In genomic region chr19:23440791-23441190, GRCh38 we compare ENCODE assay signal across 9 cellular contexts. TPM values are rescaled to one million over a fixed set of nuclear protein-coding genes. Genes with fewer than 3 reads are reported as not detected.
DNase-seq lines count a peak whose midpoint lies in the region; ATAC-seq, FAIRE-seq and TF ChIP-seq lines count a peak whose summit lies in the region.
"Had no signal": no experiment of that assay in that cellular context is flagged by ENCODE, and none has a peak within 500 bp of the region (broad histone marks: within the 10 kb centered on the region; RNA-seq: fewer than 3 reads in every experiment).

No MANE protein-coding gene starts in this region.

- no peak overlapping the region for H3K27ac ChIP-seq in KMS-11

- FAIRE-seq in D721Med (lab: Jason Lieb, UNC) = no peak

- CTCF ChIA-PET in T-cell (lab: Charles Lee) = no interaction called here

- H3K27me3 ChIP-seq in KMS-11 (ENCODE audit: insufficient read depth, low read depth) = no peaks in the 10 kb centered on the region

- no peaks in the 10 kb centered on the region for H4K20me1 ChIP-seq in KMS-11 (ENCODE audit: insufficient read depth)

- no peak overlapping the region for H3K9ac ChIP-seq in KMS-11

- H3K36me3 ChIP-seq in KMS-11 (ENCODE audit: insufficient read depth) = no peaks in the 10 kb centered on the region

- POLR2A ChIA-PET in T-cell (lab: Charles Lee) = no interaction called here

- H3K27ac Mint-ChIP-seq in activated T-cell treated with anti-CD3 and anti-CD28 coated beads, Interleukin-2, amount 50 U/mL, for 72 hours = no peak overlapping the region
- no peak overlapping the region for H3K27ac Mint-ChIP-seq in T-cell

- H3K79me2 ChIP-seq in KMS-11 (ENCODE audit: insufficient read depth, low read depth) = no peaks in the 10 kb centered on the region

- H3K36me3 Mint-ChIP-seq in activated T-cell treated with anti-CD3 and anti-CD28 coated beads, Interleukin-2, amount 50 U/mL, for 72 hours (ENCODE audit: insufficient read depth in 2 of 2) = peaks cover 12 to 37% of the 10 kb centered on the region in 2 donors
- peaks cover 6% of the 10 kb centered on the region for H3K36me3 Mint-ChIP-seq in T-cell

- DNase-seq in activated T-cell treated with anti-CD3 and anti-CD28 coated beads, Interleukin-2, amount 50 U/mL, for 72 hours = peak; percentile 3 to 14
- DNase-seq in activated T-cell treated with anti-CD3 and anti-CD28 coated beads for 4 hours (no peak), cardiac fibroblast (ENCODE audit: low read depth in 2 of 2) (no peak), T-cell (no peak), D721Med (ENCODE audit: insufficient read length, low spot score) (no peak)
- peak; percentile 9 for DNase-seq in stimulated activated CD4-positive, alpha-beta T cell treated with anti-CD3 and anti-CD28 coated beads, Interleukin-4, amount 100 ng/mL, for 24 hours
- DNase-seq: DMS79 had no signal

- no peaks in the 10 kb centered on the region for H3K4me1 ChIP-seq in KMS-11 (ENCODE audit: low read depth, poor library complexity, severe bottlenecking)

- H3K4me1 Mint-ChIP-seq in activated T-cell treated with anti-CD3 and anti-CD28 coated beads, Interleukin-2, amount 50 U/mL, for 72 hours (ENCODE audit: low read depth) = no peaks in the 10 kb centered on the region
- no peaks in the 10 kb centered on the region for H3K4me1 Mint-ChIP-seq in T-cell

- H3K9me3 Mint-ChIP-seq in activated T-cell treated with anti-CD3 and anti-CD28 coated beads, Interleukin-2, amount 50 U/mL, for 72 hours = peaks cover 17 to 25% of the 10 kb centered on the region in 2 donors
- peaks cover 26 to 55% (median 38%) of the 10 kb centered on the region in 3 donors for H3K9me3 Mint-ChIP-seq in T-cell

- H3K4me3 Mint-ChIP-seq in activated T-cell treated with anti-CD3 and anti-CD28 coated beads, Interleukin-2, amount 50 U/mL, for 72 hours = no peak overlapping the region
- H3K4me3 Mint-ChIP-seq in T-cell = no peak overlapping the region

- peak; percentile 41 for TF ChIP-seq CTCF in KMS-11 (conservative IDR thresholded peaks at IDR 0.05; ENCODE audit: low read depth, low read length)
- TF ChIP-seq CTCF in cardiac fibroblast (IDR thresholded peaks at IDR 0.05; ENCODE audit: low read depth, low read length) = peak; percentile 41
- TF ChIP-seq CTCF in D721Med (IDR thresholded peaks at IDR 0.05; ENCODE audit: insufficient read depth, missing control alignments) = no peak

- H3K4me3 ChIP-seq in KMS-11 (IDR thresholded peaks at IDR 0.05; ENCODE audit: insufficient read depth, low read depth, low read length) (no peak overlapping the region), cardiac fibroblast (replicated peaks in 1 of 2; ENCODE audit: low read depth in 2 of 2, low read length in 2 of 2) (no peak overlapping the region)

- no peaks in the 10 kb centered on the region for H3K27me3 Mint-ChIP-seq in activated T-cell treated with anti-CD3 and anti-CD28 coated beads, Interleukin-2, amount 50 U/mL, for 72 hours (ENCODE audit: low read depth)
- no peaks in the 10 kb centered on the region for H3K27me3 Mint-ChIP-seq in T-cell

- no peak overlapping the region for H3K4me2 ChIP-seq in KMS-11

- no peak for ATAC-seq in activated T-cell treated with anti-CD3 and anti-CD28 coated beads, Interleukin-2, amount 50 U/mL, for 72 hours (replicated peaks in 1 of 2)
- no peak for ATAC-seq in HG03139 (IDR thresholded peaks at IDR 0.05; ENCODE audit: unreplicated experiment)
- ATAC-seq in T-cell (replicated peaks in 1 of 4) = no peak

- H2AFZ ChIP-seq in KMS-11 (ENCODE audit: low read depth) = no peak overlapping the region

RNA-seq across cellular contexts. Expression of gene ZNF91, which starts 45.5 kb away (rescaled TPM):
- total RNA-seq in activated T-cell treated with anti-CD3 and anti-CD28 coated beads, Interleukin-2, amount 50 U/mL, for 72 hours = 10 to 100 TPM; 36.5 to 42.9 TPM
- total RNA-seq in T-cell = 100 to 1,000 TPM in 1 of 5 donors, 10 to 100 TPM in 4; 76.0 to 103 (median 80.4) TPM

Comparison
In these comparisons a context has a peak if more than half of its experiments do, and no peak if none do; other contexts are left out.
1. DNase-seq: peak in activated T-cell treated with anti-CD3 and anti-CD28 coated beads, Interleukin-2, amount 50 U/mL, for 72 hours (2 of 2) and stimulated activated CD4-positive, alpha-beta T cell treated with anti-CD3 and anti-CD28 coated beads, Interleukin-4, amount 100 ng/mL, for 24 hours (single experiment); none in activated T-cell treated with anti-CD3 and anti-CD28 coated beads for 4 hours (single experiment), cardiac fibroblast (0 of 2), T-cell (0 of 34) and D721Med (single experiment).